Comparison of ENCODE assay signal across 8 cellular contexts in genomic region chr5:116557669-116558271, GRCh38. TPM values are rescaled to one million over a fixed set of nuclear protein-coding genes. Genes with fewer than 3 reads are reported as not detected.
DNase-seq lines count a peak whose midpoint lies in the region; ATAC-seq and TF ChIP-seq lines count a peak whose summit lies in the region.

No MANE protein-coding gene starts in this region.

- no peak overlapping the region for H3K9ac ChIP-seq in liver (ENCODE audit: low read depth in 1 of 2, low read length in 2 of 2)

- no peaks in the 10 kb centered on the region for H3K27me3 ChIP-seq in adrenal gland
- H3K27me3 ChIP-seq in liver (ENCODE audit: control insufficient read depth in 4 of 4, insufficient read depth in 4 of 4, low read length in 3 of 4) = no peaks in the 10 kb centered on the region

- DNase-seq in ELR (ENCODE audit: low read depth) (peak; percentile 35), adrenal gland (no peak), iPS-NIHi11 (ENCODE audit: low spot score) (no peak)
- DNase-seq in activated T-cell treated with anti-CD3 and anti-CD28 coated beads, Interleukin-2, amount 50 U/mL, for 48 hours = no peak
- DNase-seq in central memory CD4-positive, alpha-beta T cell = no peak
- no peak for DNase-seq in activated naive CD4-positive, alpha-beta T cell (lab: John Stamatoyannopoulos, UW)

- H3K9me3 ChIP-seq in adrenal gland (replicated peaks in 1 of 3) (no peaks in the 10 kb centered on the region), liver (ENCODE audit: control insufficient read depth in 4 of 4, low read length in 3 of 4) (no peaks in the 10 kb centered on the region)

- H3K4me3 ChIP-seq in adrenal gland = no peak overlapping the region
- H3K4me3 ChIP-seq in liver (ENCODE audit: low read depth in 1 of 3, low read length in 3 of 3) = no peak overlapping the region

- TF ChIP-seq CTCF in adrenal gland (IDR thresholded peaks at IDR 0.05) = peak in 5 of 6 experiments; percentile 18 to 52 (median 43)
- peak; percentile 54 for TF ChIP-seq CTCF in liver (IDR thresholded peaks at IDR 0.05; ENCODE audit: low read depth, low read length, missing input control)

- intact Hi-C loops in adrenal gland (cut with DNase I) = no loop called here

- no peak for TF ChIP-seq POLR2A in adrenal gland (IDR thresholded peaks at IDR 0.05)

- WGBS in adrenal gland, 4 donors = 41 to 49% (median 46%) methylated on average over 5 of the region's 5 CpGs
- WGBS in liver = 14% methylated on average over 5 of the region's 5 CpGs

- H3K36me3 ChIP-seq in adrenal gland (replicated peaks in 1 of 2) = no peaks in the 10 kb centered on the region
- no peaks in the 10 kb centered on the region for H3K36me3 ChIP-seq in liver (ENCODE audit: control insufficient read depth in 4 of 4, insufficient read depth in 3 of 4, low read depth in 1 of 4, low read length in 3 of 4)

- no peak overlapping the region for H3K27ac ChIP-seq in adrenal gland
- no peak overlapping the region for H3K27ac ChIP-seq in liver (ENCODE audit: low read depth in 1 of 2, low read length in 2 of 2)

- TF ChIP-seq RAD21 in liver (IDR thresholded peaks at IDR 0.05) = peak; percentile 73 to 80

- ATAC-seq in HG02870 (IDR thresholded peaks at IDR 0.05; ENCODE audit: unreplicated experiment) = peak; percentile 52

- peaks cover 11 to 83% of the 10 kb centered on the region in 2 donors for H3K4me1 ChIP-seq in adrenal gland (replicated peaks in 1 of 2)
- H3K4me1 ChIP-seq in liver (ENCODE audit: control insufficient read depth in 4 of 4, insufficient read depth in 4 of 4, low read length in 3 of 4) = no peaks in the 10 kb centered on the region

TF ChIP-seq in liver, 16 proteins besides CTCF, POLR2A, EP300 and RAD21:
- TF ChIP-seq JUND (IDR thresholded peaks at IDR 0.05) = no peak
- TF ChIP-seq EGR1 (IDR thresholded peaks at IDR 0.05; ENCODE audit: low read depth in 2 of 2) = no peak
- no peak for TF ChIP-seq FOXA2 (IDR thresholded peaks at IDR 0.05)
- no peak for TF ChIP-seq FOXA1 (IDR thresholded peaks at IDR 0.05)
- no peak for TF ChIP-seq TAF1 (conservative IDR thresholded peaks at IDR 0.05)
- no peak for TF ChIP-seq HNF4A (conservative IDR thresholded peaks at IDR 0.05)

RNA-seq across cellular contexts. Expression of gene SEMA6A, which starts 16.9 kb away (rescaled TPM):
- total RNA-seq in adrenal gland = 100 to 1,000 TPM; 108 to 182 (median 141) TPM
- polyA plus RNA-seq in adrenal gland = 100 to 1,000 TPM in 1 of 3 donors, 10 to 100 TPM in 2; 55.1 to 112 (median 91.2) TPM
- total RNA-seq in liver = 10 to 100 TPM in 1 of 2 donors, 1 to 10 TPM in 1; 4.2 to 11.4 TPM
- 1 to 10 TPM; 3.7 to 7.1 TPM for polyA plus RNA-seq in liver

Comparison
In these comparisons a context has a peak if more than half of its experiments do, and no peak if none do; other contexts are left out.
1. RNA of gene SEMA6A, which starts 16.9 kb away (total RNA-seq): 108 to 182 TPM in adrenal gland; 4.2 to 11.4 TPM in liver; every median in the first group is over 4 times any median in the second.